11 cellular contexts compared by ENCODE assay signal in genomic region chr3:111831840-111832239, GRCh38. TPM values are rescaled to one million over a fixed set of nuclear protein-coding genes. Genes with fewer than 3 reads are reported as not detected.
DNase-seq lines count a peak whose midpoint lies in the region; ATAC-seq and TF ChIP-seq lines count a peak whose summit lies in the region.
"Had no signal": no experiment of that assay in that cellular context is flagged by ENCODE, and none has a peak within 500 bp of the region (broad histone marks: within the 10 kb centered on the region; RNA-seq: fewer than 3 reads in every experiment).

No MANE protein-coding gene starts in this region.

- H3K36me3 ChIP-seq in HCT116 (ENCODE audit: control insufficient read depth in 1 of 2, insufficient read depth in 2 of 2, low read length in 2 of 2): no peaks in the 10 kb centered on the region
- H3K36me3 ChIP-seq in right lobe of liver: no peaks in the 10 kb centered on the region
- no peaks in the 10 kb centered on the region for H3K36me3 ChIP-seq in uterus
- H3K36me3 ChIP-seq: HAP-1, upper lobe of left lung had no signal

- ATAC-seq in CD4-positive, alpha-beta T cell (ENCODE audit: poor library complexity): peak; percentile 44
- peak; percentile 47 for ATAC-seq in HCT116
- ATAC-seq in right lobe of liver: peak; percentile 61 to 74 (median 72)
- no peak for ATAC-seq in HG03439 (IDR thresholded peaks at IDR 0.05; ENCODE audit: unreplicated experiment)

- H4K20me1 ChIP-seq in HCT116 (ENCODE audit: insufficient read depth): no peaks in the 10 kb centered on the region

- no peaks in the 10 kb centered on the region for H3K27me3 ChIP-seq in CD4-positive, alpha-beta T cell (ENCODE audit: control insufficient read depth, insufficient read depth, low read length)
- no peaks in the 10 kb centered on the region for H3K27me3 ChIP-seq in HCT116 (ENCODE audit: insufficient read depth, low read length)
- no peaks in the 10 kb centered on the region for H3K27me3 ChIP-seq in right lobe of liver
- H3K27me3 ChIP-seq in uterus: no peaks in the 10 kb centered on the region
- H3K27me3 ChIP-seq: upper lobe of left lung had no signal

- RAD21 ChIA-PET in HCT116 (lab: Charles Lee; ENCODE audit: low non-redundant PET in 1 of 2, low total read pairs in 2 of 2, uncharacterized antibody in 2 of 2, unreplicated experiment in 2 of 2): no interaction called here

- H3K4me3 ChIP-seq in HCT116 (replicated peaks in 1 of 2; ENCODE audit: low read depth in 1 of 2, low read length in 2 of 2) (no peak overlapping the region), right lobe of liver (no peak overlapping the region), uterus (no peak overlapping the region)
- H3K4me3 ChIP-seq: HAP-1, upper lobe of left lung had no signal

- H3K4me2 ChIP-seq in HCT116 (ENCODE audit: low read length): no peak overlapping the region

- H3K9me2 ChIP-seq in HCT116 (ENCODE audit: insufficient read depth): no peaks in the 10 kb centered on the region

- no peaks in the 10 kb centered on the region for H3K36me3 Mint-ChIP-seq in CD4-positive, alpha-beta T cell (ENCODE audit: low read depth)
- H3K36me3 Mint-ChIP-seq in activated CD4-positive, alpha-beta memory T cell treated with anti-CD3 and anti-CD28 coated beads for 36 hours: no peaks in the 10 kb centered on the region

- H3K9ac ChIP-seq in HCT116 (ENCODE audit: low read length): no peak overlapping the region

- H3K79me2 ChIP-seq in HCT116 (ENCODE audit: insufficient read depth, low read length): no peaks in the 10 kb centered on the region

- TF ChIP-seq POLR2A in HCT116 (IDR thresholded peaks at IDR 0.05; ENCODE audit: borderline replicate concordance, extremely low read depth, insufficient read depth, insufficient read length): no peak
- TF ChIP-seq POLR2A in right lobe of liver (IDR thresholded peaks at IDR 0.05): no peak
- TF ChIP-seq POLR2A in uterus (IDR thresholded peaks at IDR 0.05): no peak

- no peaks in the 10 kb centered on the region for H3K27me3 Mint-ChIP-seq in CD4-positive, alpha-beta T cell
- H3K27me3 Mint-ChIP-seq in activated CD4-positive, alpha-beta memory T cell treated with anti-CD3 and anti-CD28 coated beads for 36 hours: no peaks in the 10 kb centered on the region

- H3K4me1 ChIP-seq in HCT116 (ENCODE audit: control insufficient read depth in 1 of 2, insufficient read depth in 2 of 2, low read length in 2 of 2): peaks cover 0 to 4% of the 10 kb centered on the region in 2 experiments; a peak in 1 of 4 replicates
- no peaks in the 10 kb centered on the region for H3K4me1 ChIP-seq in right lobe of liver
- H3K4me1 ChIP-seq in uterus: no peaks in the 10 kb centered on the region
- H3K4me1 ChIP-seq: HAP-1, upper lobe of left lung had no signal

- CTCF ChIA-PET in CD4-positive, alpha-beta T cell (lab: Charles Lee): no interaction called here
- CTCF ChIA-PET in HCT116 (lab: Charles Lee): no interaction called here
- CTCF ChIA-PET in activated CD4-positive, alpha-beta memory T cell treated with anti-CD3 and anti-CD28 coated beads for 36 hours (lab: Charles Lee): no interaction called here

- H3K27ac ChIP-seq in CD4-positive, alpha-beta T cell (ENCODE audit: low read depth, low read length): no peak overlapping the region
- H3K27ac ChIP-seq in HCT116 (ENCODE audit: low read depth, low read length) (no peak overlapping the region), right lobe of liver (no peak overlapping the region), uterus (no peak overlapping the region)
- H3K27ac ChIP-seq: upper lobe of left lung had no signal

- POLR2A ChIA-PET in CD4-positive, alpha-beta T cell (lab: Charles Lee): no interaction called here
- POLR2A ChIA-PET in HCT116 (lab: Charles Lee): no interaction called here
- POLR2A ChIA-PET in activated CD4-positive, alpha-beta memory T cell treated with anti-CD3 and anti-CD28 coated beads for 36 hours (lab: Charles Lee): no interaction called here

- peak in 2 of 10 experiments; percentile 1 to 3 for DNase-seq in CD4-positive, alpha-beta T cell
- DNase-seq in HCT116 (ENCODE audit: low read depth, low spot score) (no peak), right lobe of liver (no peak), uterus (no peak), cardiac septum (ENCODE audit: low spot score) (no peak), occipital lobe (lab: John Stamatoyannopoulos, UW) (no peak)
- peak; percentile 53 for DNase-seq in activated CD4-positive, alpha-beta memory T cell treated with anti-CD3 and anti-CD28 coated beads for 36 hours
- DNase-seq: NCI-H1417, upper lobe of left lung had no signal

- H3K9me3 Mint-ChIP-seq in CD4-positive, alpha-beta T cell: no peaks in the 10 kb centered on the region
- H3K9me3 Mint-ChIP-seq in activated CD4-positive, alpha-beta memory T cell treated with anti-CD3 and anti-CD28 coated beads for 36 hours: no peaks in the 10 kb centered on the region

- no peak for TF ChIP-seq CTCF in CD4-positive, alpha-beta T cell (IDR thresholded peaks at IDR 0.05)
- TF ChIP-seq CTCF in HCT116 (IDR thresholded peaks at IDR 0.05 in 2 of 3, conservative IDR thresholded peaks at IDR 0.05 in 1 of 3; ENCODE audit: borderline replicate concordance in 1 of 3, insufficient read depth in 1 of 3, low read depth in 2 of 3, low read length in 2 of 3): no peak
- TF ChIP-seq CTCF in right lobe of liver (IDR thresholded peaks at IDR 0.05): no peak
- no peak for TF ChIP-seq CTCF in uterus (IDR thresholded peaks at IDR 0.05)

- intact Hi-C loops in CD4-positive, alpha-beta T cell (cut with DNase I, micrococcal nuclease): no loop called here
- intact Hi-C loops in HCT116 (cut with micrococcal nuclease) (no loop called here), right lobe of liver (cut with DNase I) (no loop called here), uterus (cut with DNase I; ENCODE audit: low total_unique reads) (no loop called here), cardiac septum (cut with DNase I) (no loop called here)
- intact Hi-C loops in activated CD4-positive, alpha-beta memory T cell treated with anti-CD3 and anti-CD28 coated beads for 36 hours (cut with micrococcal nuclease): no loop called here

- TF ChIP-seq RAD21 in HCT116 (IDR thresholded peaks at IDR 0.05; ENCODE audit: low read depth): no peak

- no peak overlapping the region for H3K27ac Mint-ChIP-seq in CD4-positive, alpha-beta T cell
- no peak overlapping the region for H3K27ac Mint-ChIP-seq in activated CD4-positive, alpha-beta memory T cell treated with anti-CD3 and anti-CD28 coated beads for 36 hours

- no peaks in the 10 kb centered on the region for H3K9me3 ChIP-seq in CD4-positive, alpha-beta T cell (ENCODE audit: control insufficient read depth, low read length)
- H3K9me3 ChIP-seq in HCT116 (ENCODE audit: control insufficient read depth in 1 of 2, insufficient read depth in 1 of 2, low read depth in 1 of 2, low read length in 2 of 2) (no peaks in the 10 kb centered on the region), right lobe of liver (no peaks in the 10 kb centered on the region), uterus (no peaks in the 10 kb centered on the region)
- H3K9me3 ChIP-seq: HAP-1, upper lobe of left lung had no signal

- BruUV-seq in HCT116 (replicated peaks; lab: Mats Ljungman, UMichigan): no TSS peak

- H2AFZ ChIP-seq in HCT116 (ENCODE audit: low read depth, low read length, poor library complexity, severe bottlenecking): peak overlapping the region; percentile 13

- peaks cover 10% of the 10 kb centered on the region for H3K4me1 Mint-ChIP-seq in CD4-positive, alpha-beta T cell (ENCODE audit: low read depth)
- H3K4me1 Mint-ChIP-seq in activated CD4-positive, alpha-beta memory T cell treated with anti-CD3 and anti-CD28 coated beads for 36 hours (ENCODE audit: low read depth): peaks cover 6% of the 10 kb centered on the region

- no peak overlapping the region for H3K4me3 Mint-ChIP-seq in CD4-positive, alpha-beta T cell
- no peak overlapping the region for H3K4me3 Mint-ChIP-seq in activated CD4-positive, alpha-beta memory T cell treated with anti-CD3 and anti-CD28 coated beads for 36 hours

TF ChIP-seq in HCT116, 20 proteins besides CTCF, POLR2A, EP300 and RAD21:
- TF ChIP-seq SRF (IDR thresholded peaks at IDR 0.05; ENCODE audit: low read depth) (no peak), MAX (IDR thresholded peaks at IDR 0.05) (no peak), POLR2AphosphoS5 (IDR thresholded peaks at IDR 0.05; ENCODE audit: low read depth, low read length) (no peak), REST (IDR thresholded peaks at IDR 0.05; ENCODE audit: low read depth) (no peak)

RNA-seq across cellular contexts. Expression of gene PHLDB2, which starts 27.2 kb away (rescaled TPM):
- 1 to 10 TPM; 5.8 to 6.0 TPM for total RNA-seq in CD4-positive, alpha-beta T cell
- total RNA-seq in HCT116 (2021; ENCODE audit: unreplicated experiment) (143 TPM), right lobe of liver (10 to 100 TPM; 21.9 to 40.6 (median 31.2) TPM), uterus (100 to 1,000 TPM in 1 of 4 donors, 10 to 100 TPM in 3; 56.9 to 108 (median 68.7) TPM), cardiac septum (184 TPM), occipital lobe (13.6 TPM)
- polyA plus RNA-seq in HCT116 (2012): 37.9 and 46.8 TPM in 2 replicates
- total RNA-seq in activated CD4-positive, alpha-beta memory T cell treated with anti-CD3 and anti-CD28 coated beads for 36 hours: 1 to 10 TPM; 2.1 TPM
